Comparison of ENCODE assay signal across 9 cellular contexts in the genomic region with DNA sequence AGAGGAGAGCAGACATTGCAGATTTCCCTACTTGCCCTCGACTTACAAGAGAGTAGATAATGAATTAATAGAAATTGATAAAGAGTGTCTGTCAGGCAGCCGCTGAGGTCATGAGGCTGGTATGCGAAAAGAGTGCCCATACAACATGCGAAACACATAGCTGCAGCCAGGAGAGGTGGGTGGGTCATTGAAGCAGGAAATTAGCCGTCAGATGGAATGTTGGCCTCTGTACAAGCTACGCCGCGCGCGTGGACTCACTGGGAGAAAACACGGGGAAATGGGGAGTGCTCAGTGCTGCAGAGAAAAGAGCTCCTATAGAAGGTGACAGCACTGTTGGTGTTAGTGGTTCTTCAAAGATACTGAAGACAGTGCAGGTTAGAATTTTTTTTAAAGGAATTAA.
DNase-seq lines count a peak whose midpoint lies in the region; ATAC-seq and TF ChIP-seq lines count a peak whose summit lies in the region.
"Had no signal": no experiment of that assay in that cellular context is flagged by ENCODE, and none has a peak within 500 bp of the region (broad histone marks: within the 10 kb centered on the region; RNA-seq: fewer than 3 reads in every experiment).

No MANE protein-coding gene starts in this region.

- no peaks in the 10 kb centered on the region for H3K9me3 ChIP-seq in vagina
- H3K9me3 ChIP-seq: A549 had no signal

- peak overlapping the region; percentile 3 for H3K27ac ChIP-seq in vagina
- H3K27ac ChIP-seq: A549 had no signal

- peaks cover 15% of the 10 kb centered on the region for H3K4me1 Mint-ChIP-seq in stimulated activated naive CD8-positive, alpha-beta T cell treated with anti-CD3 and anti-CD28 coated beads, Interleukin-15, amount 100 ng/mL, for 72 hours

- no peaks in the 10 kb centered on the region for H3K27me3 ChIP-seq in vagina

- no peaks in the 10 kb centered on the region for H3K36me3 ChIP-seq in vagina

- TF ChIP-seq CTCF in vagina (IDR thresholded peaks at IDR 0.05): no peak

- H3K4me3 ChIP-seq in vagina: peak overlapping the region; percentile 9 to 22
- H3K4me3 ChIP-seq: A549 had no signal

- ATAC-seq in esophagus mucosa (peak; percentile 94), HG02610 (IDR thresholded peaks at IDR 0.05; ENCODE audit: unreplicated experiment) (no peak)
- no peak for ATAC-seq in stimulated activated naive CD8-positive, alpha-beta T cell treated with anti-CD3 and anti-CD28 coated beads, Interleukin-15, amount 100 ng/mL, for 72 hours

- H3K9me3 Mint-ChIP-seq in stimulated activated naive CD8-positive, alpha-beta T cell treated with anti-CD3 and anti-CD28 coated beads, Interleukin-15, amount 100 ng/mL, for 72 hours: no peaks in the 10 kb centered on the region

- H3K4me1 ChIP-seq in vagina: peaks cover 24% of the 10 kb centered on the region
- H3K4me1 ChIP-seq: A549 had no signal

- DNase-seq in NCI-H345 (lab: John Stamatoyannopoulos, UW): peak; percentile 28
- DNase-seq in NCI-H345 treated with DMSO at 0.1 percent for 48 hours (lab: John Stamatoyannopoulos, UW; ENCODE audit: unreplicated experiment): no peak
- DNase-seq in mucosa of gallbladder (ENCODE audit: low spot score): peak; percentile 87
- DNase-seq in vagina (ENCODE audit: extremely low spot score in 2 of 2): no peak
- DNase-seq in stimulated activated naive CD8-positive, alpha-beta T cell treated with anti-CD3 and anti-CD28 coated beads, Interleukin-15, amount 100 ng/mL, for 72 hours: no peak
- no peak for DNase-seq in activated T-cell treated with anti-CD3 and anti-CD28 coated beads, Interleukin-2, amount 50 U/mL, for 1 hour

- no peaks in the 10 kb centered on the region for H3K27me3 Mint-ChIP-seq in stimulated activated naive CD8-positive, alpha-beta T cell treated with anti-CD3 and anti-CD28 coated beads, Interleukin-15, amount 100 ng/mL, for 72 hours

- intact Hi-C loops in vagina (cut with DNase I): no loop called here

- no peak overlapping the region for H3K4me3 Mint-ChIP-seq in stimulated activated naive CD8-positive, alpha-beta T cell treated with anti-CD3 and anti-CD28 coated beads, Interleukin-15, amount 100 ng/mL, for 72 hours

- no peak for TF ChIP-seq POLR2A in vagina (IDR thresholded peaks at IDR 0.05)

- no peak overlapping the region for H3K27ac Mint-ChIP-seq in stimulated activated naive CD8-positive, alpha-beta T cell treated with anti-CD3 and anti-CD28 coated beads, Interleukin-15, amount 100 ng/mL, for 72 hours

Comparison
In these comparisons a context has a peak if more than half of its experiments do, and no peak if none do; other contexts are left out.
1. DNase-seq: peak in NCI-H345 (single experiment) and mucosa of gallbladder (single experiment); none in NCI-H345 treated with DMSO at 0.1 percent for 48 hours (single experiment), vagina (0 of 2), stimulated activated naive CD8-positive, alpha-beta T cell treated with anti-CD3 and anti-CD28 coated beads, Interleukin-15, amount 100 ng/mL, for 72 hours (0 of 2) and activated T-cell treated with anti-CD3 and anti-CD28 coated beads, Interleukin-2, amount 50 U/mL, for 1 hour (single experiment).